ENCODE assay signal across 9 cellular contexts in the genomic region with DNA sequence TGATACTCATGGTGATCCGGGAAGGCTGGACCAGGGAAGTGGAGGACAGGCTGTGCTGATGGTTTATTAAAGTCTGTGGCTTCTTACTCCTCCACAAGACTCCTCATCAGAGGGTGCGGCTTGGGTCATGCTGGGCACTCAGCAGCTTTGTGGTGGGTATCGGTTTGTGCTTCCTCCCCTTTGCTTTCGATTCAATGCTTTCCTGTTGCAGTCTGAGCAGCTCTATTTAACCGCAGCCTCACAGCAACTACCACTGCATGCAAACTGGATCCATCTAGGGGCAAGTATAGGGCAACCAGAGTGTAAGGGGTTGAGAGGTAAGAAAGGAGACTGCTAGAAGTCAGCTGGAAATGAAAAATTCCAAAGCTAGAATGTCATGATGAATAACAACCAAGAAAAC. TPM values are rescaled to one million over a fixed set of nuclear protein-coding genes. Genes with fewer than 3 reads are reported as not detected.
DNase-seq lines count a peak whose midpoint lies in the region; ATAC-seq, FAIRE-seq and TF ChIP-seq lines count a peak whose summit lies in the region.
"Not testable (repeated sequence)": the region's sequence is repeated elsewhere in the genome, so short reads cannot be mapped to it uniquely, and the experiment has no call there.
"Had no signal": no experiment of that assay in that cellular context is flagged by ENCODE, and none has a peak within 500 bp of the region (broad histone marks: within the 10 kb centered on the region; RNA-seq: fewer than 3 reads in every experiment).

No MANE protein-coding gene starts in this region.

- not testable (repeated sequence) for H3K9me3 ChIP-seq in T-helper 17 cell (ENCODE audit: control insufficient read depth, low read length, poor library complexity, severe bottlenecking); heart left ventricle

- intact Hi-C loops in heart left ventricle (cut with DNase I) = not testable (repeated sequence)

- H3K36me3 ChIP-seq in heart left ventricle = not testable (repeated sequence)

- not testable (repeated sequence) for H3K9me3 Mint-ChIP-seq in stimulated activated effector memory CD8-positive, alpha-beta T cell treated with anti-CD3 and anti-CD28 coated beads, Interleukin-12 subunit alpha, Interleukin-12 subunit beta, amount 100 ng/mL, for 72 hours

- H3K4me3 Mint-ChIP-seq in T-helper 17 cell; stimulated activated effector memory CD8-positive, alpha-beta T cell treated with anti-CD3 and anti-CD28 coated beads, Interleukin-12 subunit alpha, Interleukin-12 subunit beta, amount 100 ng/mL, for 72 hours: not testable (repeated sequence)

- FAIRE-seq in GM19239 (lab: Jason Lieb, UNC) = peak; percentile 94

- H3K4me1 Mint-ChIP-seq in T-helper 17 cell; stimulated activated effector memory CD8-positive, alpha-beta T cell treated with anti-CD3 and anti-CD28 coated beads, Interleukin-12 subunit alpha, Interleukin-12 subunit beta, amount 100 ng/mL, for 72 hours: not testable (repeated sequence)

- not testable (repeated sequence) for TF ChIP-seq CTCF in heart left ventricle (IDR thresholded peaks at IDR 0.05)

- H3K27me3 Mint-ChIP-seq in T-helper 17 cell = not testable (repeated sequence)

- not testable (repeated sequence) for H3K4me1 ChIP-seq in heart left ventricle

- ATAC-seq in GM18498 (IDR thresholded peaks at IDR 0.05; ENCODE audit: unreplicated experiment) (peak; percentile 98), GM21529 (IDR thresholded peaks at IDR 0.05; ENCODE audit: unreplicated experiment) (peak; percentile 94), HG02885 (IDR thresholded peaks at IDR 0.05; ENCODE audit: poor library complexity, unreplicated experiment) (peak; percentile 97), HG03342 (IDR thresholded peaks at IDR 0.05; ENCODE audit: unreplicated experiment) (peak; percentile 93), T-helper 17 cell (peak; percentile 96), heart left ventricle (peak; percentile 67 to 79 (median 74))
- ATAC-seq in stimulated activated effector memory CD8-positive, alpha-beta T cell treated with anti-CD3 and anti-CD28 coated beads, Interleukin-12 subunit alpha, Interleukin-12 subunit beta, amount 100 ng/mL, for 72 hours = peak; percentile 95

- WGBS in heart left ventricle, 4 donors = no CpG with 5 or more reads among the region's 5 CpGs

- TF ChIP-seq POLR2A in heart left ventricle (IDR thresholded peaks at IDR 0.05) = not testable (repeated sequence)

- H3K27me3 ChIP-seq in heart left ventricle = not testable (repeated sequence)

- not testable (repeated sequence) for H3K27ac Mint-ChIP-seq in T-helper 17 cell; stimulated activated effector memory CD8-positive, alpha-beta T cell treated with anti-CD3 and anti-CD28 coated beads, Interleukin-12 subunit alpha, Interleukin-12 subunit beta, amount 100 ng/mL, for 72 hours

- not testable (repeated sequence) for DNase-seq in GM19239 (ENCODE audit: insufficient read length, low spot score); T-helper 17 cell; heart left ventricle; stimulated activated effector memory CD8-positive, alpha-beta T cell treated with anti-CD3 and anti-CD28 coated beads, Interleukin-12 subunit alpha, Interleukin-12 subunit beta, amount 100 ng/mL, for 72 hours (ENCODE audit: low spot score in 2 of 2)

- not testable (repeated sequence) for H3K4me3 ChIP-seq in heart left ventricle

- not testable (repeated sequence) for H3K36me3 Mint-ChIP-seq in T-helper 17 cell (ENCODE audit: low read depth); stimulated activated effector memory CD8-positive, alpha-beta T cell treated with anti-CD3 and anti-CD28 coated beads, Interleukin-12 subunit alpha, Interleukin-12 subunit beta, amount 100 ng/mL, for 72 hours

- H3K27ac ChIP-seq in heart left ventricle = not testable (repeated sequence)

RNA-seq across cellular contexts. Expression of gene NUDT4B, which starts 9.8 kb away (rescaled TPM):
- total RNA-seq in T-helper 17 cell = not detected
- 100 to 1,000 TPM in 2 of 9 donors, 1 to 10 TPM in 1, under 1 TPM in 2, not detected in 4; 0.50 to 267 (median 1.4) TPM for total RNA-seq in heart left ventricle
- polyA plus RNA-seq in heart left ventricle = 10 to 100 TPM in 1 of 2 donors, not detected in 1; 46.1 TPM
- total RNA-seq: mesothelial cell of epicardium had no signal
